Comparison of ENCODE assay signal across 8 cellular contexts in genomic region chr1:200150721-200151120, GRCh38.
DNase-seq lines count a peak whose midpoint lies in the region; ATAC-seq lines count a peak whose summit lies in the region.

No MANE protein-coding gene starts in this region.

- H3K9me3 Mint-ChIP-seq in activated T-cell treated with anti-CD3 and anti-CD28 coated beads, Interleukin-2, amount 50 U/mL, for 72 hours: no peaks in the 10 kb centered on the region
- no peaks in the 10 kb centered on the region for H3K9me3 Mint-ChIP-seq in CD4-positive, alpha-beta memory T cell

- peak overlapping the region; percentile 99 for H3K27ac Mint-ChIP-seq in activated T-cell treated with anti-CD3 and anti-CD28 coated beads, Interleukin-2, amount 50 U/mL, for 72 hours
- H3K27ac Mint-ChIP-seq in CD4-positive, alpha-beta memory T cell: peak overlapping the region in 3 of 7 donors; percentile 30 to 83 (median 38)

- no peaks in the 10 kb centered on the region for H3K9me3 ChIP-seq in CD4-positive, alpha-beta memory T cell (ENCODE audit: control insufficient read depth in 1 of 2, low read length in 2 of 2)

- intact Hi-C loops in CD4-positive, alpha-beta memory T cell (cut with micrococcal nuclease): loop anchor here (5.0 to 10.0 kb wide), 2 partner anchors 104 to 152 kb away; no protein-coding TSS in a partner anchor

- no peak overlapping the region for H3K27ac ChIP-seq in CD4-positive, alpha-beta memory T cell (ENCODE audit: low read depth, low read length)

- in situ Hi-C loops in SK-MEL-5 (cut with HindIII; ENCODE audit: low pct_unique_long_range_greater_than_20kb, low sequenced_read_pairs): no loop called here

- H3K4me1 Mint-ChIP-seq in activated T-cell treated with anti-CD3 and anti-CD28 coated beads, Interleukin-2, amount 50 U/mL, for 72 hours (ENCODE audit: low read depth): peaks cover 57% of the 10 kb centered on the region
- peaks cover 19 to 43% (median 25%) of the 10 kb centered on the region in 4 donors for H3K4me1 Mint-ChIP-seq in CD4-positive, alpha-beta memory T cell

- DNase-seq in activated T-cell treated with anti-CD3 and anti-CD28 coated beads, Interleukin-2, amount 50 U/mL, for 72 hours: peak; percentile 42 to 47
- DNase-seq in activated T-cell treated with anti-CD3 and anti-CD28 coated beads for 4 hours: no peak
- peak; percentile 82 for DNase-seq in SK-MEL-5 (ENCODE audit: low read depth, low spot score)
- peak; percentile 85 for DNase-seq in kidney tubule cell (ENCODE audit: low spot score)
- DNase-seq in activated effector memory CD4-positive, alpha-beta T cell treated with Interleukin-2 at 50 U/mL for 16 hours: no peak
- no peak for DNase-seq in activated CD4-positive, CD25-positive, alpha-beta regulatory T cell treated with anti-CD3 and anti-CD28 coated beads, Interleukin-2, amount 50 U/mL, for 72 hours
- DNase-seq in CD4-positive, alpha-beta memory T cell: no peak

- H3K36me3 ChIP-seq in CD4-positive, alpha-beta memory T cell (ENCODE audit: insufficient read depth, low read length): no peaks in the 10 kb centered on the region

- POLR2A ChIA-PET in CD4-positive, alpha-beta memory T cell (lab: Charles Lee; ENCODE audit: partially characterized antibody): no interaction called here

- H3K4me3 Mint-ChIP-seq in activated T-cell treated with anti-CD3 and anti-CD28 coated beads, Interleukin-2, amount 50 U/mL, for 72 hours: peak overlapping the region; percentile 75 to 93
- H3K4me3 Mint-ChIP-seq in CD4-positive, alpha-beta memory T cell: no peak overlapping the region

- peak; percentile 36 to 50 for ATAC-seq in activated T-cell treated with anti-CD3 and anti-CD28 coated beads, Interleukin-2, amount 50 U/mL, for 72 hours (replicated peaks in 1 of 2)
- ATAC-seq in HG03064 (IDR thresholded peaks at IDR 0.05; ENCODE audit: low read depth, unreplicated experiment): peak; percentile 37

- H3K4me3 ChIP-seq in CD4-positive, alpha-beta memory T cell (ENCODE audit: low read length in 2 of 2): no peak overlapping the region

- H3K27me3 Mint-ChIP-seq in activated T-cell treated with anti-CD3 and anti-CD28 coated beads, Interleukin-2, amount 50 U/mL, for 72 hours (ENCODE audit: low read depth): no peaks in the 10 kb centered on the region
- no peaks in the 10 kb centered on the region for H3K27me3 Mint-ChIP-seq in CD4-positive, alpha-beta memory T cell

- no peaks in the 10 kb centered on the region for H3K36me3 Mint-ChIP-seq in activated T-cell treated with anti-CD3 and anti-CD28 coated beads, Interleukin-2, amount 50 U/mL, for 72 hours (ENCODE audit: insufficient read depth in 2 of 2)
- no peaks in the 10 kb centered on the region for H3K36me3 Mint-ChIP-seq in CD4-positive, alpha-beta memory T cell

- CTCF ChIA-PET in CD4-positive, alpha-beta memory T cell (lab: Charles Lee; ENCODE audit: partially characterized antibody): interaction anchor here (0.9 to 1.3 kb wide), 2 partner anchors 11 kb away, joined by 3 read pairs; no protein-coding TSS in a partner anchor

- no peaks in the 10 kb centered on the region for H3K27me3 ChIP-seq in CD4-positive, alpha-beta memory T cell (ENCODE audit: insufficient read depth, low read length)

- H3K4me1 ChIP-seq in CD4-positive, alpha-beta memory T cell (ENCODE audit: insufficient read depth, low read length): peaks cover 36% of the 10 kb centered on the region

Comparison
In these comparisons a context has a peak if more than half of its experiments do, and no peak if none do; other contexts are left out.
1. DNase-seq: peak in activated T-cell treated with anti-CD3 and anti-CD28 coated beads, Interleukin-2, amount 50 U/mL, for 72 hours (2 of 2), SK-MEL-5 (single experiment) and kidney tubule cell (single experiment); none in activated T-cell treated with anti-CD3 and anti-CD28 coated beads for 4 hours (single experiment), activated effector memory CD4-positive, alpha-beta T cell treated with Interleukin-2 at 50 U/mL for 16 hours (single experiment), activated CD4-positive, CD25-positive, alpha-beta regulatory T cell treated with anti-CD3 and anti-CD28 coated beads, Interleukin-2, amount 50 U/mL, for 72 hours (single experiment) and CD4-positive, alpha-beta memory T cell (0 of 5).
2. H3K4me3 Mint-ChIP-seq: peak in activated T-cell treated with anti-CD3 and anti-CD28 coated beads, Interleukin-2, amount 50 U/mL, for 72 hours (2 of 2); none in CD4-positive, alpha-beta memory T cell (0 of 8).